In genomic region chr11:99893803-99894202, GRCh38 we compare ENCODE assay signal across 10 cellular contexts.
"Had no signal": no experiment of that assay in that cellular context is flagged by ENCODE, and none has a peak within 500 bp of the region (broad histone marks: within the 10 kb centered on the region; RNA-seq: fewer than 3 reads in every experiment).

No MANE protein-coding gene starts in this region.

- H3K27me3 ChIP-seq: ascending aorta, breast epithelium, testis had no signal

- H3K4me1 ChIP-seq: ascending aorta, breast epithelium, lower lobe of right lung, testis had no signal

- H3K9me3 ChIP-seq: testis had no signal

- H3K4me3 ChIP-seq: ascending aorta, breast epithelium, coronary artery, lower lobe of right lung, testis had no signal

- DNase-seq: activated effector memory CD4-positive, alpha-beta T cell treated with anti-CD3 and anti-CD28 coated beads, Interleukin-2, amount 50 U/mL, for 16 hours; activated T-cell treated with anti-CD3 and anti-CD28 coated beads, Interleukin-2, amount 50 U/mL, for 72 hours; hypothalamus; islet precursor cell; lower lobe of right lung; stimulated activated CD4-positive, alpha-beta T cell treated with anti-CD3 and anti-CD28 coated beads, Interleukin-4, amount 100 ng/mL, for 4 hours; testis had no signal

- H3K36me3 ChIP-seq: ascending aorta, breast epithelium, lower lobe of right lung had no signal

- H3K27ac ChIP-seq: ascending aorta, breast epithelium, coronary artery, lower lobe of right lung, testis had no signal
